Comparison of ENCODE assay signal across 1 cellular context in genomic region chr3:127716334-127716733, GRCh38.
TF ChIP-seq lines count a peak whose summit lies in the region.

No MANE protein-coding gene starts in this region.

TF ChIP-seq in K562, 482 proteins besides CTCF, POLR2A, EP300 and RAD21 (continued from another document):
- no peak for TF ChIP-seq PREB (CRISPR knock-in tag; IDR thresholded peaks at IDR 0.05)
- TF ChIP-seq THAP7 (CRISPR knock-in tag; IDR thresholded peaks at IDR 0.05), result no peak
- no peak for TF ChIP-seq ZNF830 (CRISPR knock-in tag; IDR thresholded peaks at IDR 0.05)
- TF ChIP-seq ATF2 (CRISPR knock-in tag; IDR thresholded peaks at IDR 0.05), result no peak
- TF ChIP-seq ZNF740 (CRISPR knock-in tag; IDR thresholded peaks at IDR 0.05), result no peak
- no peak for TF ChIP-seq ZNF740 (tag; IDR thresholded peaks at IDR 0.05)
- no peak for TF ChIP-seq COPS2 (conservative IDR thresholded peaks at IDR 0.05)
- no peak for TF ChIP-seq USF2 (CRISPR knock-in tag; IDR thresholded peaks at IDR 0.05)
- TF ChIP-seq HMG20B (CRISPR knock-in tag; IDR thresholded peaks at IDR 0.05), result no peak
- TF ChIP-seq PKNOX1 (IDR thresholded peaks at IDR 0.05), result peak; percentile 17; the same call in 1 of the 2 replicates
- TF ChIP-seq FIP1L1 (IDR thresholded peaks at IDR 0.05; ENCODE audit: low read depth, low read length, poor library complexity, severe bottlenecking), result no peak
- TF ChIP-seq NR2C1 (IDR thresholded peaks at IDR 0.05), result no peak
- TF ChIP-seq NR2C1 (tag; IDR thresholded peaks at IDR 0.05), result no peak
